Comparison of ENCODE assay signal across 24 cellular contexts in genomic region chr7:132243463-132243862, GRCh38.
"Had no signal": no experiment of that assay in that cellular context is flagged by ENCODE, and none has a peak within 500 bp of the region (broad histone marks: within the 10 kb centered on the region; RNA-seq: fewer than 3 reads in every experiment).

No MANE protein-coding gene starts in this region.

- H3K36me3 ChIP-seq: cardiac muscle cell, gastroesophageal sphincter, left ventricle myocardium inferior had no signal

- H3K36me3 Mint-ChIP-seq: activated naive CD8-positive, alpha-beta T cell; mesothelial cell of epicardium had no signal

- DNase-seq: activated CD4-positive, alpha-beta T cell treated with anti-CD3 and anti-CD28 coated beads for 1 hour; activated CD4-positive, alpha-beta T cell treated with anti-CD3 and anti-CD28 coated beads, Interleukin-2, amount 50 U/mL, for 1 hour; activated CD8-positive, alpha-beta T cell treated with anti-CD3 and anti-CD28 coated beads, Interleukin-2, amount 10 ng/mL, durations not matched to agents 7 days and 5 days; activated naive CD4-positive, alpha-beta T cell; body of pancreas; dermis blood vessel endothelial cell; effector memory CD4-positive, alpha-beta T cell; head of caudate nucleus; hypothalamus; left ventricle myocardium inferior; naive thymus-derived CD8-positive, alpha-beta T cell; right cardiac atrium; stimulated activated CD4-positive, alpha-beta T cell treated with anti-CD3 and anti-CD28 coated beads, Interleukin-1b, Interleukin-23, amount 100 ng/mL, for 48 hours; substantia nigra; T-helper 1 cell; tibial artery had no signal

- H3K4me1 Mint-ChIP-seq: activated T-helper 17 cell treated with anti-CD3 and anti-CD28 coated beads, Interleukin-2, amount 50 U/mL, for 72 hours; mesothelial cell of epicardium; naive thymus-derived CD8-positive, alpha-beta T cell had no signal

- H2AFZ ChIP-seq: parathyroid adenoma had no signal

- H3K79me2 ChIP-seq: parathyroid adenoma had no signal

- H3K4me3 Mint-ChIP-seq: activated CD8-positive, alpha-beta T cell treated with anti-CD3 and anti-CD28 coated beads, Interleukin-2, amount 10 ng/mL, durations not matched to agents 7 days and 5 days; activated naive CD8-positive, alpha-beta T cell; activated T-helper 17 cell treated with anti-CD3 and anti-CD28 coated beads, Interleukin-2, amount 50 U/mL, for 72 hours; mesothelial cell of epicardium; naive thymus-derived CD8-positive, alpha-beta T cell; stimulated activated naive CD8-positive, alpha-beta T cell treated with anti-CD3 and anti-CD28 coated beads, Interleukin-15, Interleukin-2, amounts not matched to agents 100 ng/mL and 50 ng/mL, for 24 hours had no signal

- H3K9me3 ChIP-seq: body of pancreas, tibial artery had no signal

- H3K4me1 ChIP-seq: body of pancreas, gastroesophageal sphincter, left ventricle myocardium inferior, parathyroid adenoma, tibial artery had no signal

- H3K27me3 ChIP-seq: body of pancreas, cardiac muscle cell, gastroesophageal sphincter, tibial artery had no signal

- FAIRE-seq: TTC549 had no signal

- H3K27ac ChIP-seq: body of pancreas, cardiac muscle cell, gastroesophageal sphincter, left ventricle myocardium inferior, parathyroid adenoma, tibial artery had no signal

- H3K27ac Mint-ChIP-seq: activated CD8-positive, alpha-beta T cell treated with anti-CD3 and anti-CD28 coated beads, Interleukin-2, amount 10 ng/mL, durations not matched to agents 7 days and 5 days; activated naive CD8-positive, alpha-beta T cell; activated T-helper 17 cell treated with anti-CD3 and anti-CD28 coated beads, Interleukin-2, amount 50 U/mL, for 72 hours; mesothelial cell of epicardium; naive thymus-derived CD8-positive, alpha-beta T cell; stimulated activated naive CD8-positive, alpha-beta T cell treated with anti-CD3 and anti-CD28 coated beads, Interleukin-15, Interleukin-2, amounts not matched to agents 100 ng/mL and 50 ng/mL, for 24 hours had no signal

- ATAC-seq: activated CD8-positive, alpha-beta T cell treated with anti-CD3 and anti-CD28 coated beads, Interleukin-2, amount 10 ng/mL, durations not matched to agents 7 days and 5 days; activated T-helper 17 cell treated with anti-CD3 and anti-CD28 coated beads, Interleukin-2, amount 50 U/mL, for 72 hours; body of pancreas; gastroesophageal sphincter; naive thymus-derived CD8-positive, alpha-beta T cell; right cardiac atrium had no signal

- H3K4me3 ChIP-seq: body of pancreas, cardiac muscle cell, gastroesophageal sphincter, left ventricle myocardium inferior, tibial artery had no signal

- H3K9ac ChIP-seq: parathyroid adenoma had no signal
